In the genomic region with DNA sequence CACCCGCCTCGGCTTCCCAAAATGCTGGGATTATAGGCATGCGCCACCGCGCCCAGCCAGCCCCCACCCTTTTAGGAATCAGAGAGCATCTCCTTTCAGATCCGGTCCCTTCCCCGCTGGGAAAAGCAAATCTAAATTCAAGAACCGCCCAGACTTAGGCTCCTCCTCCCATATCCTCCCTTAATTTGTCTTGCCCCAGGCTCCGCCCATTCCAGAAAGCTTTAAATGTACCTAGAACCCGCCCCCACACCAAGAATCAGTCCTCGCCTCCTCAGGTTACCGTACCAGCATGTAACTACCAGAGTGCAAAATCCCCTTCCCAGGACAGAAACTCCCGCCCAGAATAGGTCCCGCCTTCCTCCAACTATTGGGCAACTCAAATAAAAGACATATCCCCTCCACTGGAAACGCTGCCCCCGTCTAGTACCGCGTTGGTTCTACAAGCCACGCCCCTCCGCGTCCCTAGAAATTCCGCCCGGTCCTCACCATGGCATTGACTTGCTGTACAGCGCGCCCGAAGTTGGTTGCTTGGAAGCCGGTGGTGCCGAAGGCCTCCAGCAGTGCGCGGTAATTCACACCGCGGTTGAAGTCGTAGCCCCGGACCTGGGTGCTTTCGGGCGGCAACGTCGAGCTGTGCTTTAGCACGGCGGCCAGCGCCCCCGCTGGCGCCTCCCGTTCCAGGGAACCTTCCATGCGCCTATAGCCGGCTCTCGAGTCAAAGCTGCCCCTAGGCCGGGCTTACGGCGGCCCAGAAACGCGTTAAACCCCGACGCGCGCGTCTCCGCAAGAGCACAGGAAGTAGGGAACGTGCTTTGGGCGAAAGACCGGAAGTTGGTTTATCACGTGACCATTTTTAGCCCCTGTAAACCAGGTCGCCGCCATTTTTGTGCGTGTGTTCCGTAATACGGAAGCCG, we compare ENCODE assay signal across 1 cellular context.
TF ChIP-seq lines count a peak whose summit lies in the region.

Gene DHPS, minus strand, starts transcription at position 807 of the 914 bp plus-strand sequence. Its CDS starts 114 bp downstream, at position 693.

TF ChIP-seq in HepG2, 621 proteins besides CTCF, POLR2A, EP300 and RAD21 (continued from another document and continues in another):
- TF ChIP-seq SMAD3 (CRISPR knock-in tag; IDR thresholded peaks at IDR 0.05), result peak; percentile 51
- peak; percentile 69; the same call in 1 of the 2 replicates for TF ChIP-seq SIN3A (IDR thresholded peaks at IDR 0.05; ENCODE audit: borderline replicate concordance, low read depth, low read length)
- TF ChIP-seq, protein P1, sequence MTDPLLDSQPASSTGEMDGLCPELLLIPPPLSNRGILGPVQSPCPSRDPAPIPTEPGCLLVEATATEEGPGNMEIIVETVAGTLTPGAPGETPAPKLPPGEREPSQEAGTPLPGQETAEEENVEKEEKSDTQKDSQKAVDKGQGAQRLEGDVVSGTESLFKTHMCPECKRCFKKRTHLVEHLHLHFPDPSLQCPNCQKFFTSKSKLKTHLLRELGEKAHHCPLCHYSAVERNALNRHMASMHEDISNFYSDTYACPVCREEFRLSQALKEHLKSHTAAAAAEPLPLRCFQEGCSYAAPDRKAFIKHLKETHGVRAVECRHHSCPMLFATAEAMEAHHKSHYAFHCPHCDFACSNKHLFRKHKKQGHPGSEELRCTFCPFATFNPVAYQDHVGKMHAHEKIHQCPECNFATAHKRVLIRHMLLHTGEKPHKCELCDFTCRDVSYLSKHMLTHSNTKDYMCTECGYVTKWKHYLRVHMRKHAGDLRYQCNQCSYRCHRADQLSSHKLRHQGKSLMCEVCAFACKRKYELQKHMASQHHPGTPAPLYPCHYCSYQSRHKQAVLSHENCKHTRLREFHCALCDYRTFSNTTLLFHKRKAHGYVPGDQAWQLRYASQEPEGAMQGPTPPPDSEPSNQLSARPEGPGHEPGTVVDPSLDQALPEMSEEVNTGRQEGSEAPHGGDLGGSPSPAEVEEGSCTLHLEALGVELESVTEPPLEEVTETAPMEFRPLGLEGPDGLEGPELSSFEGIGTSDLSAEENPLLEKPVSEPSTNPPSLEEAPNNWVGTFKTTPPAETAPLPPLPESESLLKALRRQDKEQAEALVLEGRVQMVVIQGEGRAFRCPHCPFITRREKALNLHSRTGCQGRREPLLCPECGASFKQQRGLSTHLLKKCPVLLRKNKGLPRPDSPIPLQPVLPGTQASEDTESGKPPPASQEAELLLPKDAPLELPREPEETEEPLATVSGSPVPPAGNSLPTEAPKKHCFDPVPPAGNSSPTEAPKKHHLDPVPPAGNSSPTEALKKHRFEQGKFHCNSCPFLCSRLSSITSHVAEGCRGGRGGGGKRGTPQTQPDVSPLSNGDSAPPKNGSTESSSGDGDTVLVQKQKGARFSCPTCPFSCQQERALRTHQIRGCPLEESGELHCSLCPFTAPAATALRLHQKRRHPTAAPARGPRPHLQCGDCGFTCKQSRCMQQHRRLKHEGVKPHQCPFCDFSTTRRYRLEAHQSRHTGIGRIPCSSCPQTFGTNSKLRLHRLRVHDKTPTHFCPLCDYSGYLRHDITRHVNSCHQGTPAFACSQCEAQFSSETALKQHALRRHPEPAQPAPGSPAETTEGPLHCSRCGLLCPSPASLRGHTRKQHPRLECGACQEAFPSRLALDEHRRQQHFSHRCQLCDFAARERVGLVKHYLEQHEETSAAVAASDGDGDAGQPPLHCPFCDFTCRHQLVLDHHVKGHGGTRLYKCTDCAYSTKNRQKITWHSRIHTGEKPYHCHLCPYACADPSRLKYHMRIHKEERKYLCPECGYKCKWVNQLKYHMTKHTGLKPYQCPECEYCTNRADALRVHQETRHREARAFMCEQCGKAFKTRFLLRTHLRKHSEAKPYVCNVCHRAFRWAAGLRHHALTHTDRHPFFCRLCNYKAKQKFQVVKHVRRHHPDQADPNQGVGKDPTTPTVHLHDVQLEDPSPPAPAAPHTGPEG (CRISPR knock-in tag; IDR thresholded peaks at IDR 0.05), result peak; percentile 69; the same call in 1 of the 2 replicates
- TF ChIP-seq ZNF790 (CRISPR knock-in tag; IDR thresholded peaks at IDR 0.05; ENCODE audit: borderline replicate concordance), result 0 out of 2 replicates have a peak, but pooled peaks have one; percentile 68
- peak; percentile 79; the same call in 1 of the 2 replicates for TF ChIP-seq REL (CRISPR knock-in tag; conservative IDR thresholded peaks at IDR 0.05)
- TF ChIP-seq, protein P2, sequence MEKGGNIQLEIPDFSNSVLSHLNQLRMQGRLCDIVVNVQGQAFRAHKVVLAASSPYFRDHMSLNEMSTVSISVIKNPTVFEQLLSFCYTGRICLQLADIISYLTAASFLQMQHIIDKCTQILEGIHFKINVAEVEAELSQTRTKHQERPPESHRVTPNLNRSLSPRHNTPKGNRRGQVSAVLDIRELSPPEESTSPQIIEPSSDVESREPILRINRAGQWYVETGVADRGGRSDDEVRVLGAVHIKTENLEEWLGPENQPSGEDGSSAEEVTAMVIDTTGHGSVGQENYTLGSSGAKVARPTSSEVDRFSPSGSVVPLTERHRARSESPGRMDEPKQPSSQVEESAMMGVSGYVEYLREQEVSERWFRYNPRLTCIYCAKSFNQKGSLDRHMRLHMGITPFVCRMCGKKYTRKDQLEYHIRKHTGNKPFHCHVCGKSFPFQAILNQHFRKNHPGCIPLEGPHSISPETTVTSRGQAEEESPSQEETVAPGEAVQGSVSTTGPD (CRISPR knock-in tag; IDR thresholded peaks at IDR 0.05), result 0 out of 2 replicates have a peak, but pooled peaks have one; percentile 19
- no peak for TF ChIP-seq KLF9 (CRISPR knock-in tag; IDR thresholded peaks at IDR 0.05; ENCODE audit: low read depth)
- TF ChIP-seq MIXL1 (CRISPR knock-in tag; IDR thresholded peaks at IDR 0.05), result 0 out of 2 replicates have a peak, but pooled peaks have one; percentile 30
- TF ChIP-seq YEATS4 (CRISPR knock-in tag; IDR thresholded peaks at IDR 0.05; ENCODE audit: borderline replicate concordance), result peak; percentile 90
- peak; percentile 65 for TF ChIP-seq MXD3 (CRISPR knock-in tag; IDR thresholded peaks at IDR 0.05)
- peak; percentile 54 for TF ChIP-seq JUNB (CRISPR knock-in tag; IDR thresholded peaks at IDR 0.05; ENCODE audit: borderline replicate concordance)
- TF ChIP-seq, protein P3, sequence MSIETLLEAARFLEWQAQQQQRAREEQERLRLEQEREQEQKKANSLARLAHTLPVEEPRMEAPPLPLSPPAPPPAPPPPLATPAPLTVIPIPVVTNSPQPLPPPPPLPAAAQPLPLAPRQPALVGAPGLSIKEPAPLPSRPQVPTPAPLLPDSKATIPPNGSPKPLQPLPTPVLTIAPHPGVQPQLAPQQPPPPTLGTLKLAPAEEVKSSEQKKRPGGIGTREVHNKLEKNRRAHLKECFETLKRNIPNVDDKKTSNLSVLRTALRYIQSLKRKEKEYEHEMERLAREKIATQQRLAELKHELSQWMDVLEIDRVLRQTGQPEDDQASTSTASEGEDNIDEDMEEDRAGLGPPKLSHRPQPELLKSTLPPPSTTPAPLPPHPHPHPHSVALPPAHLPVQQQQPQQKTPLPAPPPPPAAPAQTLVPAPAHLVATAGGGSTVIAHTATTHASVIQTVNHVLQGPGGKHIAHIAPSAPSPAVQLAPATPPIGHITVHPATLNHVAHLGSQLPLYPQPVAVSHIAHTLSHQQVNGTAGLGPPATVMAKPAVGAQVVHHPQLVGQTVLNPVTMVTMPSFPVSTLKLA (IDR thresholded peaks at IDR 0.05), result no peak; the same call in 1 of the 2 replicates
- TF ChIP-seq DNMT1 (CRISPR knock-in tag; IDR thresholded peaks at IDR 0.05), result 0 out of 2 replicates have a peak, but pooled peaks have one; percentile 28
- no peak; the same call in 1 of the 2 replicates for TF ChIP-seq ERF (CRISPR knock-in tag; IDR thresholded peaks at IDR 0.05)
- peak; percentile 75 for TF ChIP-seq MAX (IDR thresholded peaks at IDR 0.05)
- peak; percentile 63 for TF ChIP-seq NFYC (CRISPR knock-in tag; IDR thresholded peaks at IDR 0.05)
- TF ChIP-seq ZNF44 (CRISPR knock-in tag; IDR thresholded peaks at IDR 0.05), result 0 out of 2 replicates have a peak, but pooled peaks have one; percentile 52
- TF ChIP-seq ZNF280B (CRISPR knock-in tag; IDR thresholded peaks at IDR 0.05; ENCODE audit: borderline replicate concordance), result peak; percentile 71; the same call in 1 of the 2 replicates
- TF ChIP-seq RCOR2 (CRISPR knock-in tag; IDR thresholded peaks at IDR 0.05), result no peak
- TF ChIP-seq PITX1 (CRISPR knock-in tag; IDR thresholded peaks at IDR 0.05), result peak; percentile 54; the same call in 1 of the 2 replicates
- peak; percentile 69; the same call in 1 of the 2 replicates for TF ChIP-seq FOXK1 (CRISPR knock-in tag; IDR thresholded peaks at IDR 0.05; ENCODE audit: borderline replicate concordance, low read depth)
- TF ChIP-seq, protein P4, sequence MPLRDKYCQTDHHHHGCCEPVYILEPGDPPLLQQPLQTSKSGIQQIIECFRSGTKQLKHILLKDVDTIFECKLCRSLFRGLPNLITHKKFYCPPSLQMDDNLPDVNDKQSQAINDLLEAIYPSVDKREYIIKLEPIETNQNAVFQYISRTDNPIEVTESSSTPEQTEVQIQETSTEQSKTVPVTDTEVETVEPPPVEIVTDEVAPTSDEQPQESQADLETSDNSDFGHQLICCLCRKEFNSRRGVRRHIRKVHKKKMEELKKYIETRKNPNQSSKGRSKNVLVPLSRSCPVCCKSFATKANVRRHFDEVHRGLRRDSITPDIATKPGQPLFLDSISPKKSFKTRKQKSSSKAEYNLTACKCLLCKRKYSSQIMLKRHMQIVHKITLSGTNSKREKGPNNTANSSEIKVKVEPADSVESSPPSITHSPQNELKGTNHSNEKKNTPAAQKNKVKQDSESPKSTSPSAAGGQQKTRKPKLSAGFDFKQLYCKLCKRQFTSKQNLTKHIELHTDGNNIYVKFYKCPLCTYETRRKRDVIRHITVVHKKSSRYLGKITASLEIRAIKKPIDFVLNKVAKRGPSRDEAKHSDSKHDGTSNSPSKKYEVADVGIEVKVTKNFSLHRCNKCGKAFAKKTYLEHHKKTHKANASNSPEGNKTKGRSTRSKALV (CRISPR knock-in tag; IDR thresholded peaks at IDR 0.05), result peak; percentile 50; the same call in 1 of the 2 replicates
- TF ChIP-seq, protein P5, sequence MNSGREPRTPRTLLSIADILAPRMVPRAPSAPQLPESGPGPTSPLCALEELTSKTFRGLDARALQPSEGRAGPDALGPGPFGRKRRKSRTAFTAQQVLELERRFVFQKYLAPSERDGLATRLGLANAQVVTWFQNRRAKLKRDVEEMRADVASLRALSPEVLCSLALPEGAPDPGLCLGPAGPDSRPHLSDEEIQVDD (CRISPR knock-in tag; IDR thresholded peaks at IDR 0.05; ENCODE audit: borderline replicate concordance), result no peak
- peak; percentile 95 for TF ChIP-seq GABPB1 (CRISPR knock-in tag; IDR thresholded peaks at IDR 0.05)
- TF ChIP-seq HOXA7 (CRISPR knock-in tag; IDR thresholded peaks at IDR 0.05), result no peak
- peak; percentile 24; the same call in 1 of the 2 replicates for TF ChIP-seq NKX3-1 (CRISPR knock-in tag; IDR thresholded peaks at IDR 0.05)
- 0 out of 2 replicates have a peak, but pooled peaks have one; percentile 35 for TF ChIP-seq ZNF235 (CRISPR knock-in tag; IDR thresholded peaks at IDR 0.05; ENCODE audit: borderline replicate concordance)
- peak; percentile 57 for TF ChIP-seq JUN (CRISPR knock-in tag; IDR thresholded peaks at IDR 0.05)
- TF ChIP-seq ZNF572 (CRISPR knock-in tag; IDR thresholded peaks at IDR 0.05), result 0 out of 2 replicates have a peak, but pooled peaks have one; percentile 63
- peak; percentile 54; the same call in 1 of the 2 replicates for TF ChIP-seq PAWR (CRISPR knock-in tag; IDR thresholded peaks at IDR 0.05; ENCODE audit: borderline replicate concordance)
- TF ChIP-seq, protein P6, sequence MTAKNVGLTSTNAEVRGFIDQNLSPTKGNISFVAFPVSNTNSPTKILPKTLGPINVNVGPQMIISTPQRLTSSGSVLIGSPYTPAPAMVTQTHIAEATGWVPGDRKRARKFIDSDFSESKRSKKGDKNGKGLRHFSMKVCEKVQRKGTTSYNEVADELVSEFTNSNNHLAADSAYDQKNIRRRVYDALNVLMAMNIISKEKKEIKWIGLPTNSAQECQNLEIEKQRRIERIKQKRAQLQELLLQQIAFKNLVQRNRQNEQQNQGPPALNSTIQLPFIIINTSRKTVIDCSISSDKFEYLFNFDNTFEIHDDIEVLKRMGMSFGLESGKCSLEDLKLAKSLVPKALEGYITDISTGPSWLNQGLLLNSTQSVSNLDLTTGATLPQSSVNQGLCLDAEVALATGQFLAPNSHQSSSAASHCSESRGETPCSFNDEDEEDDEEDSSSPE (CRISPR knock-in tag; IDR thresholded peaks at IDR 0.05), result peak; percentile 85
- TF ChIP-seq ZNF879 (CRISPR knock-in tag; IDR thresholded peaks at IDR 0.05), result no peak
- peak; percentile 47; the same call in 1 of the 2 replicates for TF ChIP-seq KMT2A (CRISPR knock-in tag; IDR thresholded peaks at IDR 0.05)
- no peak for TF ChIP-seq ZNF17 (CRISPR knock-in tag; IDR thresholded peaks at IDR 0.05)
- TF ChIP-seq RXRB (CRISPR knock-in tag; IDR thresholded peaks at IDR 0.05; ENCODE audit: borderline replicate concordance), result peak; percentile 25; the same call in 1 of the 2 replicates
- peak; percentile 33; the same call in 1 of the 2 replicates for TF ChIP-seq HIVEP1 (CRISPR knock-in tag; IDR thresholded peaks at IDR 0.05)
- peak; percentile 81; the same call in 1 of the 2 replicates for TF ChIP-seq ZNF772 (CRISPR knock-in tag; IDR thresholded peaks at IDR 0.05)
- TF ChIP-seq MAFK (conservative IDR thresholded peaks at IDR 0.05 in 1 of 2, IDR thresholded peaks at IDR 0.05 in 1 of 2; ENCODE audit: low read length in 2 of 2), result no peak; a peak in 1 of 4 replicates
- TF ChIP-seq CEBPB (IDR thresholded peaks at IDR 0.05; ENCODE audit: borderline replicate concordance, low read depth, low read length), result peak; percentile 94
